Comparison of ENCODE assay signal across 8 cellular contexts in the genomic region with DNA sequence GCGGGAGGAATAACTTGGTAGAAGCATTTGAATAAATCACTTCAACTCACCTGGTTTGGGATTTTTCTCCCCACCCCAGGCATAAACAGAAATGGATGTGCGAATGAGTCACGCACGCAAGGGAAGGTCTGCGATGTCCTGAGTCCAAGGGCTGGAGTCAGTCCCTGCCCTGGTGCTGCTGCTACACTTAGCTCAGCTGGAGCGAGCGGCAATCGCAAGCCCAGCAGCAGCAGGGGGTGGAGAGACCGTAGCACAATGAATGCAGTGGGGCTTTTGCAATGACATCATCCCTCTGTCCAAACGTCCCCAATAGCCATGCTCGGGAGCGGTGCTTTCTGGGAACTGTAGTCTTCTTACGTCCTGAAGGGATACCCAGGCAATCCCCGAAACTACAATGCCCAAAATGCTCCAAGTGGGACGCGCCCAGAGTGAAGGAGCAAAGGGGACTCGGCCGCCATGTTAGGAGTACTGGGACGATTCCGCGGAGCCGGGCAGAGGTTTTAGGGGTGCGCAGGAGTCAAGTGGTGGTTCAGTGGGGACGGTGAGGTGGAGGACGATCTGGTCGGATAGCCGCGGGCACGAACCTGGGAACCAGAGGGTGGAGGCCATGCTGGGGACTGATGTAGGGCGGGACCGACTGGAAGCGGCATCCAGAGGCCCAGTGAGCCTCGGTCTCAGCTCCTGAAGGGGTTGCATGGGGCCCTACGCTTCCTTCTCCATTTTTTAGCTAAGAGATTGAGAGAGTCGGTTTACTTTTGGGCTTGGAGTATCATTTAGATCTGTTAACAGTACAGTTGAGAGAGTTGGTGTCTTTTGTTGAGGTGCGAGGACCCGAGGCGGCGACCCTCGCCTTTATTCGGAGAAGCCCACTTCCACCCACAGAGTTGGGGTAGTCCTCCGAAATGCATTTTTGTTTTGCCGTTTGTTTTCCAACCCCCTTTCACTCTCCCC. TPM values are rescaled to one million over a fixed set of nuclear protein-coding genes. Genes with fewer than 3 reads are reported as not detected.
A peak's percentile ranks its signal among the peaks of the same experiment; 100 is the strongest.
DNase-seq lines count a peak whose midpoint lies in the region; ATAC-seq lines count a peak whose summit lies in the region.

A gene with protein sequence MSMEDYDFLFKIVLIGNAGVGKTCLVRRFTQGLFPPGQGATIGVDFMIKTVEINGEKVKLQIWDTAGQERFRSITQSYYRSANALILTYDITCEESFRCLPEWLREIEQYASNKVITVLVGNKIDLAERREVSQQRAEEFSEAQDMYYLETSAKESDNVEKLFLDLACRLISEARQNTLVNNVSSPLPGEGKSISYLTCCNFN (minus strand): TSS at position 257 of the 951 bp plus-strand sequence. CDS start 74,581 bp downstream, outside the sequence.

- peak within 1 kb of the TSS in 1 of 2 experiments; percentile 74 for H2BK12ac ChIP-seq in mesenchymal stem cell (ENCODE audit: low read length in 2 of 2)

- H3K27me3 ChIP-seq in endocrine pancreas (ENCODE audit: control insufficient read depth, insufficient read depth, low read length) (no peaks in the 10 kb centered on the region), mesenchymal stem cell (ENCODE audit: control insufficient read depth in 1 of 2, insufficient read depth in 1 of 2, low read length in 2 of 2) (no peaks in the 10 kb centered on the region)

- H3K9me3 ChIP-seq in endocrine pancreas (ENCODE audit: control insufficient read depth, low read length) = no peaks in the 10 kb centered on the region
- H3K9me3 ChIP-seq in mesenchymal stem cell (ENCODE audit: control insufficient read depth, low read length) = no peaks in the 10 kb centered on the region

- H3K14ac ChIP-seq in mesenchymal stem cell (ENCODE audit: low read length in 2 of 2) = peak within 1 kb of the TSS in 1 of 2 experiments; percentile 97

- H2BK120ac ChIP-seq in mesenchymal stem cell (ENCODE audit: low read depth, low read length) = peak within 1 kb of the TSS; percentile 2

- H2AK5ac ChIP-seq in mesenchymal stem cell (ENCODE audit: low read length, severe bottlenecking) = peak within 1 kb of the TSS; percentile 98

- ATAC-seq in GM21360 (IDR thresholded peaks at IDR 0.05; ENCODE audit: unreplicated experiment) = peak; percentile 92

- H4K91ac ChIP-seq in mesenchymal stem cell (ENCODE audit: low read length) = peak within 1 kb of the TSS; percentile 71

- peaks cover 5% of the 10 kb centered on the region for H3K79me1 ChIP-seq in mesenchymal stem cell (replicated peaks; ENCODE audit: low read length, poor library complexity, severe bottlenecking)

- H3K27ac ChIP-seq in mesenchymal stem cell (ENCODE audit: low read length, poor library complexity, severe bottlenecking) = peak within 1 kb of the TSS; percentile 90

- no peaks in the 10 kb centered on the region for H3K36me3 ChIP-seq in endocrine pancreas (ENCODE audit: control insufficient read depth, insufficient read depth, low read length)
- H3K36me3 ChIP-seq in mesenchymal stem cell (ENCODE audit: control insufficient read depth in 1 of 2, insufficient read depth in 2 of 2, low read depth in 1 of 2, low read length in 2 of 2) = peaks cover 7 to 32% of the 10 kb centered on the region in 2 experiments

- WGBS in mesenchymal stem cell = under 1% methylated on average over 36 of the region's 43 CpGs

- H2AFZ ChIP-seq in mesenchymal stem cell (ENCODE audit: low read depth, low read length) = peak within 1 kb of the TSS; percentile 87

- H3K4me3 ChIP-seq in endocrine pancreas (ENCODE audit: control insufficient read depth, insufficient read depth, low read length) = peak within 1 kb of the TSS; percentile 96
- peak within 1 kb of the TSS; percentile 78 to 96 for H3K4me3 ChIP-seq in mesenchymal stem cell (ENCODE audit: insufficient read depth in 1 of 2, low read depth in 1 of 2, low read length in 2 of 2)

- H3K4me2 ChIP-seq in mesenchymal stem cell (ENCODE audit: low read length, poor library complexity, severe bottlenecking) = peak within 1 kb of the TSS; percentile 90

- peak within 1 kb of the TSS; percentile 62 to 89 for H3K23ac ChIP-seq in mesenchymal stem cell (ENCODE audit: low read length in 2 of 2)

- H3K9ac ChIP-seq in endocrine pancreas (ENCODE audit: control insufficient read depth, insufficient read depth, low read length) (peak within 1 kb of the TSS; percentile 99), mesenchymal stem cell (ENCODE audit: low read length) (peak within 1 kb of the TSS; percentile 99)

- H3K18ac ChIP-seq in mesenchymal stem cell (ENCODE audit: low read depth in 1 of 2, low read length in 2 of 2) = peak within 1 kb of the TSS; percentile 84 to 99

- H3K4me1 ChIP-seq in endocrine pancreas (ENCODE audit: control insufficient read depth, insufficient read depth, low read length) (peaks cover 9% of the 10 kb centered on the region), mesenchymal stem cell (ENCODE audit: control insufficient read depth, insufficient read depth, low read depth, low read length) (peaks cover 12% of the 10 kb centered on the region)

- peak within 1 kb of the TSS; percentile 82 for H4K8ac ChIP-seq in mesenchymal stem cell (ENCODE audit: low read length)

- H2BK5ac ChIP-seq in mesenchymal stem cell (ENCODE audit: low read depth, low read length, poor library complexity, severe bottlenecking) = peak within 1 kb of the TSS; percentile 76

- DNase-seq in COLO829 (ENCODE audit: low spot score) (peak; percentile 100), HT-29 (ENCODE audit: low spot score) (peak; percentile 100), mesenchymal stem cell (peak; percentile 100)
- peak; percentile 95 for DNase-seq in NK-92 treated with Interleukin-12 subunit alpha and Interleukin-12 subunit beta, amount 100 ng/mL, for 24 hours (lab: John Stamatoyannopoulos, UW)
- peak; percentile 86 to 92 for DNase-seq in activated CD8-positive, alpha-beta memory T cell treated with anti-CD3 and anti-CD28 coated beads for 4 hours (ENCODE audit: low read depth in 2 of 2)
- peak; percentile 79 for DNase-seq in stimulated activated CD8-positive, alpha-beta memory T cell treated with anti-CD3 and anti-CD28 coated beads, Interleukin-12 subunit alpha, Interleukin-12 subunit beta, amount 100 ng/mL, for 4 hours (ENCODE audit: low read depth)

- no peak within 1 kb of the TSS for H2BK15ac ChIP-seq in mesenchymal stem cell (ENCODE audit: low read depth, poor library complexity, severe bottlenecking)

- peak within 1 kb of the TSS; percentile 19 to 95 for H3K4ac ChIP-seq in mesenchymal stem cell (ENCODE audit: low read depth in 1 of 2, low read length in 2 of 2)

RNA-seq across cellular contexts. Expression of the gene that starts here (rescaled TPM):
- total RNA-seq in HT-29 (2014; rRNA removed; shearing (Covaris generic)) = 1.1 and 1.2 TPM in 2 replicates
- polyA plus RNA-seq in mesenchymal stem cell (2013, experiment 1 of 2) = 5.8 TPM
- polyA plus RNA-seq in mesenchymal stem cell (2013, experiment 2 of 2) = 5.6 TPM

Comparison
In these comparisons a context has a peak if more than half of its experiments do, and no peak if none do; other contexts are left out.
1. Peak in every context shown above with its lines: DNase-seq, ATAC-seq, H3K4me3 ChIP-seq and H3K27ac ChIP-seq.